8 cellular contexts compared by ENCODE assay signal in genomic region chr7:102363549-102364393, GRCh38.
DNase-seq lines count a peak whose midpoint lies in the region; ATAC-seq, FAIRE-seq and TF ChIP-seq lines count a peak whose summit lies in the region.
"Not testable (repeated sequence)": the region's sequence is repeated elsewhere in the genome, so short reads cannot be mapped to it uniquely, and the experiment has no call there.

No MANE protein-coding gene starts in this region.

- H3K27ac ChIP-seq in BLaER1 (peak overlapping the region; percentile 88), coronary artery (peak overlapping the region; percentile 85)

- H3K36me3 ChIP-seq in BLaER1, result peaks cover 20% of the 10 kb centered on the region

- not testable (repeated sequence) for TF ChIP-seq CTCF in coronary artery (IDR thresholded peaks at IDR 0.05)

- H3K4me2 ChIP-seq in BLaER1, result peak overlapping the region; percentile 66

- peaks cover 14% of the 10 kb centered on the region for H3K4me1 ChIP-seq in BLaER1

- not testable (repeated sequence) for FAIRE-seq in GM19239 (lab: Jason Lieb, UNC)

- peak overlapping the region; percentile 88 for H3K4me3 ChIP-seq in BLaER1
- H3K4me3 ChIP-seq in coronary artery, result peak overlapping the region; percentile 82

- DNase-seq in GM19239 (ENCODE audit: insufficient read length, low spot score) (peak; percentile 69), NCI-H510A treated with DMSO at 0.1 percent for 48 hours (lab: John Stamatoyannopoulos, UW) (peak; percentile 83), coronary artery (ENCODE audit: low spot score) (peak; percentile 98), left kidney (ENCODE audit: low read depth, low spot score) (peak; percentile 100)
- DNase-seq in activated CD4-positive, alpha-beta T cell treated with anti-CD3 and anti-CD28 coated beads for 4 hours, result peak; percentile 89 to 92
- DNase-seq in stimulated activated CD4-positive, alpha-beta T cell treated with anti-CD3 and anti-CD28 coated beads, Interleukin-1b, Interleukin-23, amount 100 ng/mL, for 48 hours, result peak; percentile 96

- not testable (repeated sequence) for H3K9me3 ChIP-seq in BLaER1

- not testable (repeated sequence) for H3K27me3 ChIP-seq in BLaER1

- peak overlapping the region; percentile 95 for H3K9ac ChIP-seq in BLaER1

- not testable (repeated sequence) for H4K20me1 ChIP-seq in BLaER1

- peak; percentile 97 for ATAC-seq in HG03442 (IDR thresholded peaks at IDR 0.05; ENCODE audit: unreplicated experiment)

Comparison
In these comparisons a context has a peak if more than half of its experiments do, and no peak if none do; other contexts are left out.
1. Peak in every context shown above with its lines: DNase-seq, ATAC-seq, H3K4me3 ChIP-seq and H3K27ac ChIP-seq.